Comparison of ENCODE assay signal across 8 cellular contexts in the genomic region with DNA sequence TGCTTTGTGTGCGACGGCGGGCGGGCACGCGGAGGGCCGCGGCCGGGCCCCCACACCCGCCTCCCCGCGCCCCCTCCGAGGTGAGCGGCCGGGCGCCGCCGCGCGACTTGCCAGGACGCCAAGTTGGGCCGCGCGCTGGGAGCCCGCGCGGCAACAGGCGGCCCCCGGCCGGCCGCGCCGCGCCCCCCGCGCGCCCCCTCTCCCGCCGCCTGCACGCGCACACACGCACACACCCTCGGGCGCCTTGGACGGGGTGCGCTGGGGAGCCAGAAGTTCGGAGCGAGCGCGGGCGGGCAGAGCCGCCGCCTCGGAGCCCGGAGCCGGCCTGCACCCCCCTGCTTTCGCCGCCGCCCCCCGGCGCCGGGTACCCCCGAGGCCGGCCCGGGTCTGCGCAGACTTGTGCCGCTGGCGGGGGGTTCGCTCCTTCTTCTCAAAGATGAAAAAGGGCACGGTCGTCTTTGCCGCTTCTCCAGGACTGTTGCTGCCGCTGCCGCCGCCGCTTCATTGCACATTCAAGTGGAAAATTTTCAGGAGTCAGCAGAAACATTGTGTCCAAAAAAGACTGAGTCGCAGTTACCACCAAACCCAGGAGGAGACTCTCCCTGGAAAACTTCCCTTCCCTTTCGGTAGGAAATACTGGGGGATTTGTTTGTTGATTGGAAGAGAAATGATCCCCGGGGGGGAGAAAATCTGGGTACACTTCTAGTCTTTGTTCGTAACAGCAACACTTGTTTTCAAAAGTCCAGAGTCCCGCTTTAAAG. TPM values are rescaled to one million over a fixed set of nuclear protein-coding genes. Genes with fewer than 3 reads are reported as not detected.
DNase-seq lines count a peak whose midpoint lies in the region; ATAC-seq and TF ChIP-seq lines count a peak whose summit lies in the region.

No MANE protein-coding gene starts in this region.

- TF ChIP-seq CTCF in GM12865 (IDR thresholded peaks at IDR 0.05; ENCODE audit: insufficient read depth, low read depth, low read length, missing control alignments) = no peak

- intact Hi-C loops in right cardiac atrium (cut with DNase I) = loop anchor here (5.0 to 10.0 kb wide), 4 partner anchors 137 to 220 kb away; no protein-coding TSS in a partner anchor

- H3K4me1 ChIP-seq in right cardiac atrium (ENCODE audit: control insufficient read depth, insufficient read depth, low read length) = no peaks in the 10 kb centered on the region

- no peaks in the 10 kb centered on the region for H3K27me3 ChIP-seq in right cardiac atrium (ENCODE audit: control insufficient read depth, insufficient read depth)

- DNase-seq in GM12865 (ENCODE audit: low read depth) (no peak), NCI-H1092 (lab: John Stamatoyannopoulos, UW) (peak; percentile 43), right cardiac atrium (peak; percentile 51 to 80 (median 77)), putamen (ENCODE audit: low spot score) (peak; percentile 47), NCI-H1048 (lab: John Stamatoyannopoulos, UW) (no peak)

- H3K27ac ChIP-seq in adipose tissue (ENCODE audit: low read depth, low read length) = peak overlapping the region; percentile 83
- peak overlapping the region; percentile 93 for H3K27ac ChIP-seq in right cardiac atrium (ENCODE audit: low read length)

- peak in 1 of 2 donors; percentile 3 for ATAC-seq in right cardiac atrium
- no peak for ATAC-seq in HG03159 (IDR thresholded peaks at IDR 0.05; ENCODE audit: unreplicated experiment)
- no peak for ATAC-seq in GM19351 (IDR thresholded peaks at IDR 0.05; ENCODE audit: unreplicated experiment)

- H3K4me3 ChIP-seq in GM12865 (ENCODE audit: low read depth, low read length) = peak overlapping the region; percentile 81
- H3K4me3 ChIP-seq in right cardiac atrium (ENCODE audit: low read length) = peak overlapping the region; percentile 92

- no peaks in the 10 kb centered on the region for H3K9me3 ChIP-seq in right cardiac atrium (ENCODE audit: control insufficient read depth, low read length)

- 1 to 2% (median 2%) methylated on average over 43 to 81 of the region's 81 CpGs for WGBS in adipose tissue, 3 donors
- WGBS in right cardiac atrium = under 1% methylated on average over 79 of the region's 81 CpGs

RNA-seq across cellular contexts. Expression of gene TEAD1, which starts 0.9 kb away (rescaled TPM):
- polyA plus RNA-seq in adipose tissue = 10 to 100 TPM in 2 of 3 donors, 1 to 10 TPM in 1; 6.6 to 33.7 (median 13.8) TPM
- 100 to 1,000 TPM in 2 of 4 donors, 10 to 100 TPM in 2; 81.3 to 105 (median 98.4) TPM for total RNA-seq in right cardiac atrium
- polyA plus RNA-seq in right cardiac atrium = 19.7 TPM

Comparison
In these comparisons a context has a peak if more than half of its experiments do, and no peak if none do; other contexts are left out.
1. DNase-seq: peak in NCI-H1092 (single experiment), right cardiac atrium (3 of 3) and putamen (single experiment); none in GM12865 (single experiment) and NCI-H1048 (single experiment).